28 cellular contexts compared by ENCODE assay signal in the genomic region with DNA sequence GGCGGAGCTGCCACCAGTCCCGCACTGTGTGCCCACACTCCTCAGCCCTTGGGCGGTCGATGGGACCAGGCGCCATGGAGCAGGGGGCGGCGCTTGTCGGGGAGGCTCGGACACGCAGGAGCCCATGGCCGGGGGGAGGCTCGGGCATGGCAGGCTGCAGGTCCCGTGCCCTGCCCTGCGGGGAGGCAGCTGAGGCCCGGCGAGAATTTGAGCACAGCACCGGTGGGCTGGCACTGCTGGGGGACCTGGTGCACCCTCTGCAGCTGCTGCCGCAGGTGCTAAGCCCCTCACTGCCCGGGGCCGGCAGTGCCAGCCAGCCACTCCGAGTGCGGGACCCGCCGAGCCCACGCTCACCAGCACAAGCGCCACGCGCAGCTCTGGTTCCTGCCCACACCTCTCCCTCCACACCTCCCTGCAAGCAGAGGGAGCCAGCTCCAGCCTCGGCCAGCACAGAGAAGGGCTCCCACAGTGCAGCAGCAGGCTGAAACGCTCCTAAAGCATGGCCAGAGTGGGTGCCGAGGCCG.
"Had no signal": no experiment of that assay in that cellular context is flagged by ENCODE, and none has a peak within 500 bp of the region (broad histone marks: within the 10 kb centered on the region; RNA-seq: fewer than 3 reads in every experiment).

No MANE protein-coding gene starts in this region.

- H3K9me3 ChIP-seq: ascending aorta, body of pancreas, Peyer's patch had no signal

- H3K36me3 ChIP-seq: ascending aorta, Peyer's patch had no signal

- H3K4me3 Mint-ChIP-seq: activated CD8-positive, alpha-beta T cell treated with anti-CD3 and anti-CD28 coated beads, Interleukin-2, amount 10 ng/mL, durations not matched to agents 7 days and 5 days; activated naive CD8-positive, alpha-beta T cell treated with anti-CD3 and anti-CD28 coated beads, Interleukin-2, amount 50 U/mL, for 24 hours; IgD-negative memory B cell; T-helper 1 cell treated with Interleukin-12 subunit alpha and Interleukin-12 subunit beta and Interleukin-4 antibody, amounts not matched to agents 30 μg/mL and 1 μg/mL, for 36 hours had no signal

- H3K27me3 Mint-ChIP-seq: activated naive CD8-positive, alpha-beta T cell treated with anti-CD3 and anti-CD28 coated beads, Interleukin-2, amount 50 U/mL, for 24 hours; IgD-negative memory B cell had no signal

- H3K36me3 Mint-ChIP-seq: activated naive CD4-positive, alpha-beta T cell treated with anti-CD3 and anti-CD28 coated beads, Interleukin-2, amount 50 U/mL, for 72 hours; IgD-negative memory B cell had no signal

- H3K27me3 ChIP-seq: ascending aorta, body of pancreas, Peyer's patch had no signal

- H3K4me1 ChIP-seq: ascending aorta, body of pancreas, Peyer's patch had no signal

- H3K9me3 Mint-ChIP-seq: activated naive CD8-positive, alpha-beta T cell treated with anti-CD3 and anti-CD28 coated beads, Interleukin-2, amount 50 U/mL, for 24 hours; T-helper 1 cell treated with Interleukin-12 subunit alpha and Interleukin-12 subunit beta and Interleukin-4 antibody, amounts not matched to agents 30 μg/mL and 1 μg/mL, for 36 hours had no signal

- H3K4me3 ChIP-seq: ascending aorta, body of pancreas, Peyer's patch had no signal

- H3K27ac Mint-ChIP-seq: activated CD8-positive, alpha-beta T cell treated with anti-CD3 and anti-CD28 coated beads, Interleukin-2, amount 10 ng/mL, durations not matched to agents 7 days and 5 days; activated naive CD4-positive, alpha-beta T cell treated with anti-CD3 and anti-CD28 coated beads, Interleukin-2, amount 50 U/mL, for 72 hours; activated naive CD8-positive, alpha-beta T cell treated with anti-CD3 and anti-CD28 coated beads, Interleukin-2, amount 50 U/mL, for 24 hours; IgD-negative memory B cell; T-helper 1 cell treated with Interleukin-12 subunit alpha and Interleukin-12 subunit beta and Interleukin-4 antibody, amounts not matched to agents 30 μg/mL and 1 μg/mL, for 36 hours had no signal

- H3K27ac ChIP-seq: ascending aorta, body of pancreas, Peyer's patch, RWPE1 had no signal

- ATAC-seq: activated CD8-positive, alpha-beta T cell treated with anti-CD3 and anti-CD28 coated beads, Interleukin-2, amount 10 ng/mL, durations not matched to agents 7 days and 5 days; activated naive CD4-positive, alpha-beta T cell treated with anti-CD3 and anti-CD28 coated beads, Interleukin-2, amount 50 U/mL, for 72 hours; activated naive CD8-positive, alpha-beta T cell treated with anti-CD3 and anti-CD28 coated beads, Interleukin-2, amount 50 U/mL, for 24 hours; body of pancreas had no signal

- H3K4me1 Mint-ChIP-seq: activated naive CD8-positive, alpha-beta T cell treated with anti-CD3 and anti-CD28 coated beads, Interleukin-2, amount 50 U/mL, for 24 hours; IgD-negative memory B cell had no signal

- DNase-seq: activated CD4-positive, alpha-beta T cell treated with anti-CD3 and anti-CD28 coated beads for 48 hours; activated CD4-positive, alpha-beta T cell treated with anti-CD3 and anti-CD28 coated beads, Interleukin-2, amount 50 U/mL, for 4 hours; activated CD4-positive, CD25-positive, alpha-beta regulatory T cell treated with anti-CD3 and anti-CD28 coated beads, Interleukin-2, amount 50 U/mL, for 72 hours; activated CD8-positive, alpha-beta memory T cell treated with anti-CD3 and anti-CD28 coated beads, Interleukin-2, amount 50 U/mL, for 48 hours; activated CD8-positive, alpha-beta T cell treated with anti-CD3 and anti-CD28 coated beads, Interleukin-2, amount 10 ng/mL, durations not matched to agents 7 days and 5 days; activated naive CD4-positive, alpha-beta T cell treated with Interleukin-2 at 50 U/mL for 16 hours; activated naive CD8-positive, alpha-beta T cell treated with anti-CD3 and anti-CD28 coated beads, Interleukin-2, amount 50 U/mL, for 24 hours; activated T-cell treated with anti-CD3 and anti-CD28 coated beads, Interleukin-2, amount 50 U/mL, for 1 hour; amniotic stem cell; body of pancreas; KG1; NCI-H1048; NCI-H146; NCI-H1930; NCI-H2171; NCI-H2227 treated with DMSO at 0.1 percent for 48 hours; NCI-H510A; NCI-H526 treated with DMSO at 0.1 percent for 48 hours; NCI-H82; NK-92 treated with Interleukin-12 subunit alpha and Interleukin-12 subunit beta, amount 100 ng/mL, for 24 hours; OCI-M1; Peyer's patch; SHP77 treated with DMSO at 0.1 percent for 48 hours had no signal
